10 cellular contexts compared by ENCODE assay signal in the genomic region with DNA sequence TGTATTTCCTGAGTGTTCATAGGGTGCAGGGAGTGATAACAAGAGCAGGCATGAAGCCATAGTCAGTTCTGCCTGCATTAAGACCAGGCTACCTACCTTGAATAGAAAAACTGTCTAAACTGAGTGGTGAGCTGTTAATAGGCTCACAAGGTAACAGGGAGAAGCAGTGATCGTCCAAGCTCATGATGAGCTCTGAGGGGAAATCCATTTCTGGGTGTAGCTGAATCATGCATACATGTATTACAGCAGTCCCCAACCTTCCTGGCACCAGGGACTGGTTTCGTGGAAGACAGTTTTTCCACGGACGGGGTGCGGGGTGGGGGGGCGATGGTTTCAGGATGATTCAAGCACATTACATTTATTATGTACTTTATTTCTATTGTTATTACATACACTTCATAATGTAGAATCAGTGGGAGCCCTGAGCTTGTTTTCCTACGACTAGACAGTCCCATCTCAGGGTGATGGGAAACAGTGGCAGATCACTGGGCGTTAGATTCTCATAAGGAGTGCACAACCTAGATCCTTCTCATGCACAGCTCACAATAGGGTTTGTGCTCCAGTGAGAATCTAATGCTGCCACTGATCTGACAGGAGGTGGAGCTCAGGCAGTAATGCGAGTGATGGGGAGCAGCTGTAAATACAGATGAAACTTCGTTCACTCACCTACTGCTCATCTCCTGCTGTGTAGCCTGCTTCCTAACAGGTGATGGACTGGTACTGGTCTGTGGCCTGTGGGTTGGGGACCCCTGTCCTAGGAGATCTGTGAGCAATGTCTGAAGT.
DNase-seq lines count a peak whose midpoint lies in the region; ATAC-seq and TF ChIP-seq lines count a peak whose summit lies in the region.
"Had no signal": no experiment of that assay in that cellular context is flagged by ENCODE, and none has a peak within 500 bp of the region (broad histone marks: within the 10 kb centered on the region; RNA-seq: fewer than 3 reads in every experiment).

No MANE protein-coding gene starts in this region.

- no peak overlapping the region for H3K27ac ChIP-seq in substantia nigra (ENCODE audit: low read depth, low read length, poor library complexity, severe bottlenecking)
- H3K27ac ChIP-seq in ascending aorta, result no peak overlapping the region
- H3K27ac ChIP-seq: psoas muscle had no signal

- peak; percentile 57 for DNase-seq in activated T-cell treated with anti-CD3 and anti-CD28 coated beads, Interleukin-2, amount 50 U/mL, for 1 hour
- peak; percentile 41 to 62 (median 57) for DNase-seq in stimulated activated CD4-positive, alpha-beta T cell treated with anti-CD3 and anti-CD28 coated beads, TNF-alpha, amount 100 ng/mL, for 48 hours (ENCODE audit: low read depth in 3 of 3)
- no peak for DNase-seq in substantia nigra (lab: John Stamatoyannopoulos, UW)
- DNase-seq in GF-D8 (lab: John Stamatoyannopoulos, UW), result no peak
- DNase-seq in ascending aorta (ENCODE audit: low spot score in 2 of 2), result no peak
- no peak for DNase-seq in erythroblast (lab: John Stamatoyannopoulos, UW)
- DNase-seq: DMS153, psoas muscle had no signal

- no peaks in the 10 kb centered on the region for H3K9me3 ChIP-seq in ascending aorta
- H3K9me3 ChIP-seq: psoas muscle had no signal

- no peak for TF ChIP-seq CTCF in ascending aorta (IDR thresholded peaks at IDR 0.05)

- no peaks in the 10 kb centered on the region for H3K27me3 ChIP-seq in ascending aorta

- H3K4me1 ChIP-seq in ascending aorta, result peaks cover 0 to 4% of the 10 kb centered on the region in 2 donors
- H3K4me1 ChIP-seq: psoas muscle had no signal

- peak; percentile 36 for ATAC-seq in GM19025 (IDR thresholded peaks at IDR 0.05; ENCODE audit: low read depth, unreplicated experiment)
- peak; percentile 30 for ATAC-seq in HG03280 (IDR thresholded peaks at IDR 0.05; ENCODE audit: unreplicated experiment)
- ATAC-seq: psoas muscle had no signal

- TF ChIP-seq POLR2A in erythroblast (IDR thresholded peaks at IDR 0.05; ENCODE audit: low read length), result no peak

- H3K4me3 ChIP-seq in ascending aorta, result no peak overlapping the region
- H3K4me3 ChIP-seq: psoas muscle had no signal

- no peaks in the 10 kb centered on the region for H3K36me3 ChIP-seq in ascending aorta

- intact Hi-C loops in ascending aorta (cut with DNase I), result no loop called here

Comparison
In these comparisons a context has a peak if more than half of its experiments do, and no peak if none do; other contexts are left out.
1. DNase-seq: peak in activated T-cell treated with anti-CD3 and anti-CD28 coated beads, Interleukin-2, amount 50 U/mL, for 1 hour (single experiment) and stimulated activated CD4-positive, alpha-beta T cell treated with anti-CD3 and anti-CD28 coated beads, TNF-alpha, amount 100 ng/mL, for 48 hours (3 of 3); none in substantia nigra (0 of 49), GF-D8 (single experiment), ascending aorta (0 of 2) and erythroblast (0 of 2).